ENCODE assay signal across 1 cellular context in genomic region chr19:49368711-49369358, GRCh38.
TF ChIP-seq lines count a peak whose summit lies in the region.

No MANE protein-coding gene starts in this region.

TF ChIP-seq in H1, 55 proteins besides CTCF, POLR2A, EP300 and RAD21:
- TF ChIP-seq RBBP5 (IDR thresholded peaks at IDR 0.05; ENCODE audit: borderline replicate concordance, low read depth, low read length): no peak
- TF ChIP-seq E2F6 (IDR thresholded peaks at IDR 0.05): no peak
- no peak for TF ChIP-seq RNF2 (IDR thresholded peaks at IDR 0.05; ENCODE audit: borderline replicate concordance, low read depth, low read length, missing control alignments, poor library complexity, severe bottlenecking)
- peak; percentile 27; the same call in 1 of the 2 replicates for TF ChIP-seq SRF (IDR thresholded peaks at IDR 0.05; ENCODE audit: low read depth, low read length)
- no peak for TF ChIP-seq EZH2 (IDR thresholded peaks at IDR 0.05; ENCODE audit: low read depth, low read length, severe bottlenecking)
- no peak for TF ChIP-seq MAFK (IDR thresholded peaks at IDR 0.05; ENCODE audit: low read depth, low read length)
- TF ChIP-seq CHD2 (IDR thresholded peaks at IDR 0.05; ENCODE audit: low read length): no peak
